ENCODE assay signal across 10 cellular contexts in the genomic region with DNA sequence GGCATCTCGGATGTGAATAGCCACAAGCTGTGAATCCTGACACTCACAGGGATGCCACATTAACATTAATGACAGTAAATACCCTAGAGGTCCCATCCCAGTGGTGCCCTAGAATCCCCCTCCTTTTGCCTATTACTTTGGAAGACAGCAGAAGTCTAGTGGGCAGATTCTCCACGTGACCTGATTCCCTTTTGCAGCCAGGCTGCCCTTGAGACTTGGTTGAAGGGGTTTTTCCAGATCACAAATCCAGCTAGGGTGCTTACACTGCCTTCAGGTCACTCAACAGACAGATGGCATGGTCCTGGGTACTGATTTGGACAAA. TPM values are rescaled to one million over a fixed set of nuclear protein-coding genes. Genes with fewer than 3 reads are reported as not detected.
DNase-seq lines count a peak whose midpoint lies in the region; FAIRE-seq and TF ChIP-seq lines count a peak whose summit lies in the region.
"Had no signal": no experiment of that assay in that cellular context is flagged by ENCODE, and none has a peak within 500 bp of the region (broad histone marks: within the 10 kb centered on the region; RNA-seq: fewer than 3 reads in every experiment).

No MANE protein-coding gene starts in this region.

- H3K9ac ChIP-seq in astrocyte (ENCODE audit: low read length), result peak overlapping the region; percentile 82
- H3K9ac ChIP-seq in mesendoderm (ENCODE audit: low read length), result peak overlapping the region; percentile 15

- H4K5ac ChIP-seq in mesendoderm (ENCODE audit: low read length), result no peak overlapping the region

- H3K79me1 ChIP-seq in mesendoderm (ENCODE audit: low read length), result peaks cover 36% of the 10 kb centered on the region

- H3K9me3 ChIP-seq in astrocyte (ENCODE audit: insufficient read depth, low read depth, low read length) (no peaks in the 10 kb centered on the region), tibial nerve (no peaks in the 10 kb centered on the region)
- H3K9me3 ChIP-seq: BE2C had no signal

- FAIRE-seq in astrocyte (lab: Jason Lieb, UNC), result no peak

- DNase-seq in activated naive CD4-positive, alpha-beta T cell treated with anti-CD3 and anti-CD28 coated beads, Interleukin-2, amount 10 ng/mL, durations not matched to agents 7 days and 5 days, result no peak
- DNase-seq in activated naive CD4-positive, alpha-beta T cell (lab: John Stamatoyannopoulos, UW), result no peak
- no peak for DNase-seq in astrocyte (ENCODE audit: low read depth)
- peak; percentile 81 for DNase-seq in mesendoderm
- no peak for DNase-seq in tibial nerve (ENCODE audit: low spot score in 2 of 2)
- DNase-seq in LoVo (ENCODE audit: low spot score), result no peak
- DNase-seq in NOMO-1 (lab: John Stamatoyannopoulos, UW; ENCODE audit: unreplicated experiment in 2 of 2), result no peak
- DNase-seq in activated effector memory CD4-positive, alpha-beta T cell treated with anti-CD3 and anti-CD28 coated beads, Interleukin-2, amount 50 U/mL, for 16 hours, result no peak
- DNase-seq: activated effector memory CD4-positive, alpha-beta T cell treated with Interleukin-2 at 50 U/mL for 16 hours; BE2C had no signal

- peaks cover 93% of the 10 kb centered on the region for H4K20me1 ChIP-seq in astrocyte (ENCODE audit: insufficient read depth, low read length)

- H2AK5ac ChIP-seq in mesendoderm (ENCODE audit: low read length), result no peak overlapping the region

- no peak overlapping the region for H2AFZ ChIP-seq in astrocyte (ENCODE audit: low read depth, low read length)

- H3K4me2 ChIP-seq in astrocyte (ENCODE audit: low read length), result peak overlapping the region; percentile 86
- H3K4me2 ChIP-seq in mesendoderm (ENCODE audit: low read length), result no peak overlapping the region

- no CpG with 5 or more reads among the region's 2 CpGs for WGBS in mesendoderm (ENCODE audit: extremely low coverage, insufficient coverage, low lambda C conversion rate)
- WGBS in tibial nerve, 2 donors, result 51 to 61% methylated on average over 2 of the region's 2 CpGs

- H3K27me3 ChIP-seq in astrocyte (ENCODE audit: insufficient read depth, low read length) (no peaks in the 10 kb centered on the region), mesendoderm (ENCODE audit: insufficient read depth, low read length, poor library complexity) (no peaks in the 10 kb centered on the region), tibial nerve (no peaks in the 10 kb centered on the region)
- H3K27me3 ChIP-seq: BE2C had no signal

- TF ChIP-seq POLR2A in tibial nerve (IDR thresholded peaks at IDR 0.05), result no peak

- peaks cover 98% of the 10 kb centered on the region for H3K79me2 ChIP-seq in astrocyte (ENCODE audit: insufficient read depth, low read length)
- H3K79me2 ChIP-seq in mesendoderm (ENCODE audit: control insufficient read depth, insufficient read depth, low read length), result peaks cover 89% of the 10 kb centered on the region

- H3K23ac ChIP-seq in mesendoderm (ENCODE audit: low read length), result no peak overlapping the region

- H3K4me1 ChIP-seq in astrocyte (ENCODE audit: insufficient read depth, low read length), result peaks cover 75% of the 10 kb centered on the region
- H3K4me1 ChIP-seq in mesendoderm (ENCODE audit: control insufficient read depth, low read depth, low read length), result peaks cover 48% of the 10 kb centered on the region
- H3K4me1 ChIP-seq in tibial nerve, result peaks cover 6 to 100% (median 91%) of the 10 kb centered on the region in 4 donors

- H4K8ac ChIP-seq in mesendoderm (ENCODE audit: low read depth, low read length), result no peak overlapping the region

- H3K27me3 Mint-ChIP-seq in activated naive CD4-positive, alpha-beta T cell treated with anti-CD3 and anti-CD28 coated beads, Interleukin-2, amount 10 ng/mL, durations not matched to agents 7 days and 5 days, result no peaks in the 10 kb centered on the region
- H3K27me3 Mint-ChIP-seq in astrocyte (ENCODE audit: low read depth, unreplicated experiment), result no peaks in the 10 kb centered on the region

- CTCF ChIA-PET in activated naive CD4-positive, alpha-beta T cell treated with anti-CD3 and anti-CD28 coated beads, Interleukin-2, amount 10 ng/mL, durations not matched to agents 7 days and 5 days (lab: Charles Lee), result interaction anchor here (1.0 to 29.3 kb wide), 5 partner anchors 9 to 76 kb away, joined by 3 to 716 read pairs (median 14); partner anchors contain the start of gene HDAC7

- no peak overlapping the region for H3K4ac ChIP-seq in mesendoderm (ENCODE audit: low read depth, low read length)

- peak overlapping the region; percentile 94 for H3K27ac ChIP-seq in astrocyte (ENCODE audit: low read depth, low read length)
- H3K27ac ChIP-seq in mesendoderm (ENCODE audit: low read depth, low read length), result peak overlapping the region; percentile 42
- H3K27ac ChIP-seq in tibial nerve, result peak overlapping the region; percentile 96 to 99 (median 97)

- no peak overlapping the region for H2BK120ac ChIP-seq in mesendoderm (ENCODE audit: low read depth, low read length)

- H3K4me3 ChIP-seq in astrocyte (ENCODE audit: insufficient read depth, low read depth, low read length) (no peak overlapping the region), mesendoderm (ENCODE audit: low read length) (no peak overlapping the region), tibial nerve (no peak overlapping the region)

- peak overlapping the region; percentile 11 for H3K56ac ChIP-seq in mesendoderm (ENCODE audit: low read length)

- no peak overlapping the region for H2BK15ac ChIP-seq in mesendoderm (replicated peaks; ENCODE audit: low read depth)

- peak overlapping the region; percentile 90 for H3K27ac Mint-ChIP-seq in activated naive CD4-positive, alpha-beta T cell treated with anti-CD3 and anti-CD28 coated beads, Interleukin-2, amount 10 ng/mL, durations not matched to agents 7 days and 5 days
- H3K27ac Mint-ChIP-seq in astrocyte (ENCODE audit: unreplicated experiment), result peak overlapping the region; percentile 94

- H3K36me3 ChIP-seq in astrocyte (ENCODE audit: insufficient read depth, low read length) (peaks cover 5% of the 10 kb centered on the region), mesendoderm (ENCODE audit: control insufficient read depth, insufficient read depth, low read length) (no peaks in the 10 kb centered on the region), tibial nerve (no peaks in the 10 kb centered on the region)
- H3K36me3 ChIP-seq: BE2C had no signal

- peaks cover 65% of the 10 kb centered on the region for H3K36me3 Mint-ChIP-seq in activated naive CD4-positive, alpha-beta T cell treated with anti-CD3 and anti-CD28 coated beads, Interleukin-2, amount 10 ng/mL, durations not matched to agents 7 days and 5 days
- H3K36me3 Mint-ChIP-seq in astrocyte (ENCODE audit: low read depth, unreplicated experiment), result peaks cover 4% of the 10 kb centered on the region

- H2BK5ac ChIP-seq in mesendoderm (ENCODE audit: low read length), result no peak overlapping the region

- TF ChIP-seq EP300 in tibial nerve (IDR thresholded peaks at IDR 0.05), result no peak

- H3K18ac ChIP-seq in mesendoderm (ENCODE audit: low read length), result no peak overlapping the region

- no peaks in the 10 kb centered on the region for H3K9me3 Mint-ChIP-seq in activated naive CD4-positive, alpha-beta T cell treated with anti-CD3 and anti-CD28 coated beads, Interleukin-2, amount 10 ng/mL, durations not matched to agents 7 days and 5 days
- H3K9me3 Mint-ChIP-seq in astrocyte (ENCODE audit: unreplicated experiment), result no peaks in the 10 kb centered on the region

- H3K4me3 Mint-ChIP-seq in activated naive CD4-positive, alpha-beta T cell treated with anti-CD3 and anti-CD28 coated beads, Interleukin-2, amount 10 ng/mL, durations not matched to agents 7 days and 5 days, result peak overlapping the region; percentile 94
- H3K4me3 Mint-ChIP-seq in astrocyte (ENCODE audit: unreplicated experiment), result peak overlapping the region; percentile 64

- H3K4me1 Mint-ChIP-seq in activated naive CD4-positive, alpha-beta T cell treated with anti-CD3 and anti-CD28 coated beads, Interleukin-2, amount 10 ng/mL, durations not matched to agents 7 days and 5 days, result peaks cover 93% of the 10 kb centered on the region
- H3K4me1 Mint-ChIP-seq in astrocyte (ENCODE audit: low read depth, unreplicated experiment), result peaks cover 64% of the 10 kb centered on the region

- no peak for TF ChIP-seq CTCF in astrocyte (IDR thresholded peaks at IDR 0.05; ENCODE audit: insufficient read depth, low read depth, low read length)
- no peak for TF ChIP-seq CTCF in tibial nerve (IDR thresholded peaks at IDR 0.05)

RNA-seq across cellular contexts. Expression of gene HDAC7, which starts 8.7 kb away (rescaled TPM):
- total RNA-seq in astrocyte, result 76.3 and 92.2 TPM in 2 replicates
- 50.1 TPM for polyA plus RNA-seq in mesendoderm (2013, experiment 1 of 2)
- polyA plus RNA-seq in mesendoderm (2013, experiment 2 of 2), result 51.3 TPM
- total RNA-seq in tibial nerve, result 100 to 1,000 TPM in 2 of 4 donors, 10 to 100 TPM in 2; 90.4 to 186 (median 98.4) TPM

RNA-seq across cellular contexts. Expression of gene SLC48A1, which starts 38.0 kb away (rescaled TPM):
- total RNA-seq in astrocyte (17.7 and 23.8 TPM in 2 replicates), tibial nerve (10 to 100 TPM; 24.6 to 37.9 (median 33.8) TPM)
- polyA plus RNA-seq in mesendoderm (2013, experiment 1 of 2), result 9.6 TPM
- polyA plus RNA-seq in mesendoderm (2013, experiment 2 of 2), result 9.2 TPM

RNA-seq across cellular contexts. Expression of gene RAPGEF3, which starts 52.4 kb away (rescaled TPM):
- total RNA-seq in astrocyte (5.9 and 8.4 TPM in 2 replicates), tibial nerve (100 to 1,000 TPM in 1 of 4 donors, 10 to 100 TPM in 3; 47.3 to 109 (median 83.6) TPM)
- polyA plus RNA-seq in mesendoderm (2013, experiment 1 of 2), result 7.8 TPM
- 7.4 TPM for polyA plus RNA-seq in mesendoderm (2013, experiment 2 of 2)

Comparison
In these comparisons a context has a peak if more than half of its experiments do, and no peak if none do; other contexts are left out.
1. H3K27ac ChIP-seq: peak in every context shown above with its lines; median percentile 97 in tibial nerve; 94 in astrocyte; 42 in mesendoderm.